In the genomic region with DNA sequence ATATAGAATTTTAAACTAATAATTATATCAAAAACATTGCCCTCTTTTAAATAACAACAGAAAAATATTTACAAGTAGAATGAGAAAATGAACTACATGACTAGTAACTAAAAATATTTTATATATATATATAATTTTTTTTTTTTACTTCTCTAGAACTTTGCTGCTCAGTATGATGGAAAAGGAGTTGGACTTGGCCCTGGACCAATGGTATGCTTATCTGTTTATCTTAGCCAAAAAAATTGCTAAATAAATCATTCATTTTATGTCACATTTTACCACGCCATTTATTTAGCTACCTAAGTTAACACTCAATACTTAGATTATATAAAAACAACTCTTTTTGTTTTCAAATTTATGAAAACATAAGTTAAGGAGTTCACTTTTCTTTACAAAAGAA, we compare ENCODE assay signal across 26 cellular contexts. TPM values are rescaled to one million over a fixed set of nuclear protein-coding genes. Genes with fewer than 3 reads are reported as not detected.
DNase-seq lines count a peak whose midpoint lies in the region; ATAC-seq and TF ChIP-seq lines count a peak whose summit lies in the region.
"Had no signal": no experiment of that assay in that cellular context is flagged by ENCODE, and none has a peak within 500 bp of the region (broad histone marks: within the 10 kb centered on the region; RNA-seq: fewer than 3 reads in every experiment).

No MANE protein-coding gene starts in this region.

- H3K27ac Mint-ChIP-seq in chondrocyte (ENCODE audit: unreplicated experiment): peak overlapping the region; percentile 100
- H3K27ac Mint-ChIP-seq in stimulated activated naive CD8-positive, alpha-beta T cell treated with anti-CD3 and anti-CD28 coated beads, Interleukin-15, amount 100 ng/mL, for 72 hours: no peak overlapping the region
- H3K27ac Mint-ChIP-seq: activated naive CD4-positive, alpha-beta T cell treated with anti-CD3 and anti-CD28 coated beads, Interleukin-2, amount 10 ng/mL, durations not matched to agents 7 days and 5 days; naive thymus-derived CD8-positive, alpha-beta T cell; T-helper 1 cell treated with Interleukin-12 subunit alpha and Interleukin-12 subunit beta and Interleukin-4 antibody, amounts not matched to agents 30 μg/mL and 1 μg/mL, for 36 hours had no signal

- peak overlapping the region; percentile 100 for H3K9ac ChIP-seq in GM23248

- H3K36me3 Mint-ChIP-seq in chondrocyte (ENCODE audit: low read depth): peaks cover 73% of the 10 kb centered on the region
- H3K36me3 Mint-ChIP-seq: activated naive CD4-positive, alpha-beta T cell treated with anti-CD3 and anti-CD28 coated beads, Interleukin-2, amount 10 ng/mL, durations not matched to agents 7 days and 5 days; naive thymus-derived CD8-positive, alpha-beta T cell had no signal

- TF ChIP-seq EP300 in gastroesophageal sphincter (IDR thresholded peaks at IDR 0.05): no peak

- H3K4me2 ChIP-seq in GM23248 (ENCODE audit: unreplicated experiment): peak overlapping the region; percentile 98

- WGBS in GM23248 (ENCODE audit: low coverage in 1 of 2, low lambda C conversion rate in 2 of 2, missing lambda C conversion rate in 2 of 2), 2 experiments: 4 to 16% methylated on average over 1 of the region's 1 CpG
- 19 to 40% methylated on average over 1 of the region's 1 CpG for WGBS in gastroesophageal sphincter (ENCODE audit: low coverage in 1 of 2), 2 donors

- peaks cover 100% of the 10 kb centered on the region for H3K79me2 ChIP-seq in GM23248 (ENCODE audit: insufficient read depth)

- H3K4me1 ChIP-seq in GM23248 (ENCODE audit: insufficient read depth) (peaks cover 49% of the 10 kb centered on the region), gastroesophageal sphincter (peaks cover 0 to 77% (median 20%) of the 10 kb centered on the region in 3 donors), tibial artery (peaks cover 0 to 89% (median 26%) of the 10 kb centered on the region in 4 donors)

- H2AFZ ChIP-seq in GM23248: no peak overlapping the region

- no peak for TF ChIP-seq POLR2A in gastroesophageal sphincter (IDR thresholded peaks at IDR 0.05)

- DNase-seq in GM23248 (peak; percentile 64), chondrocyte (ENCODE audit: low spot score) (no peak), tibial artery (no peak), islet precursor cell (no peak), H4 (ENCODE audit: low spot score) (no peak)
- no peak for DNase-seq in activated effector memory CD4-positive, alpha-beta T cell treated with Interleukin-2 at 50 U/mL for 16 hours
- no peak for DNase-seq in stimulated activated naive CD8-positive, alpha-beta T cell treated with anti-CD3 and anti-CD28 coated beads, Interleukin-15, amount 100 ng/mL, for 72 hours
- DNase-seq: activated CD4-positive, alpha-beta T cell treated with anti-CD3 and anti-CD28 coated beads for 4 hours; activated naive CD4-positive, alpha-beta T cell treated with anti-CD3 and anti-CD28 coated beads, Interleukin-2, amount 10 ng/mL, durations not matched to agents 7 days and 5 days; activated T-cell treated with anti-CD3 and anti-CD28 coated beads, Interleukin-2, amount 50 U/mL, for 4 hours; AML-193; anterior cingulate cortex; DND-41; effector CD4-positive, alpha-beta T cell; erythroblast; heart left ventricle; left lung; naive thymus-derived CD8-positive, alpha-beta T cell; NCI-H1092 treated with DMSO at 0.1 percent for 48 hours; NCI-H2029 treated with DMSO at 0.1 percent for 48 hours; NCI-H446; NK-92 treated with Interleukin-12 subunit alpha and Interleukin-12 subunit beta, amount 100 ng/mL, for 24 hours; stimulated activated CD8-positive, alpha-beta memory T cell treated with anti-CD3 and anti-CD28 coated beads, Interleukin-4, amount 100 ng/mL, for 48 hours had no signal

- in situ Hi-C loops in GM23248 (cut with MboI): no loop called here

- no peaks in the 10 kb centered on the region for H3K27me3 Mint-ChIP-seq in chondrocyte (ENCODE audit: low read depth)
- H3K27me3 Mint-ChIP-seq in stimulated activated naive CD8-positive, alpha-beta T cell treated with anti-CD3 and anti-CD28 coated beads, Interleukin-15, amount 100 ng/mL, for 72 hours: peaks cover 15% of the 10 kb centered on the region
- H3K27me3 Mint-ChIP-seq: activated naive CD4-positive, alpha-beta T cell treated with anti-CD3 and anti-CD28 coated beads, Interleukin-2, amount 10 ng/mL, durations not matched to agents 7 days and 5 days had no signal

- no peaks in the 10 kb centered on the region for H3K9me3 Mint-ChIP-seq in chondrocyte (ENCODE audit: low read depth)
- no peaks in the 10 kb centered on the region for H3K9me3 Mint-ChIP-seq in stimulated activated naive CD8-positive, alpha-beta T cell treated with anti-CD3 and anti-CD28 coated beads, Interleukin-15, amount 100 ng/mL, for 72 hours
- H3K9me3 Mint-ChIP-seq: activated naive CD4-positive, alpha-beta T cell treated with anti-CD3 and anti-CD28 coated beads, Interleukin-2, amount 10 ng/mL, durations not matched to agents 7 days and 5 days; activated T-cell treated with anti-CD3 and anti-CD28 coated beads, Interleukin-2, amount 50 U/mL, for 4 hours; naive thymus-derived CD8-positive, alpha-beta T cell; T-helper 1 cell treated with Interleukin-12 subunit alpha and Interleukin-12 subunit beta and Interleukin-4 antibody, amounts not matched to agents 30 μg/mL and 1 μg/mL, for 36 hours had no signal

- ATAC-seq in gastroesophageal sphincter: no peak
- no peak for ATAC-seq in stimulated activated naive CD8-positive, alpha-beta T cell treated with anti-CD3 and anti-CD28 coated beads, Interleukin-15, amount 100 ng/mL, for 72 hours
- ATAC-seq: activated T-cell treated with anti-CD3 and anti-CD28 coated beads, Interleukin-2, amount 50 U/mL, for 4 hours; heart left ventricle; left lung; naive thymus-derived CD8-positive, alpha-beta T cell; Panc1 had no signal

- H3K9me2 ChIP-seq in GM23248 (ENCODE audit: insufficient read depth): no peaks in the 10 kb centered on the region

- peak overlapping the region; percentile 98 for H3K4me3 Mint-ChIP-seq in chondrocyte (ENCODE audit: unreplicated experiment)
- no peak overlapping the region for H3K4me3 Mint-ChIP-seq in stimulated activated naive CD8-positive, alpha-beta T cell treated with anti-CD3 and anti-CD28 coated beads, Interleukin-15, amount 100 ng/mL, for 72 hours
- H3K4me3 Mint-ChIP-seq: activated naive CD4-positive, alpha-beta T cell treated with anti-CD3 and anti-CD28 coated beads, Interleukin-2, amount 10 ng/mL, durations not matched to agents 7 days and 5 days; activated T-cell treated with anti-CD3 and anti-CD28 coated beads, Interleukin-2, amount 50 U/mL, for 4 hours; naive thymus-derived CD8-positive, alpha-beta T cell; T-helper 1 cell treated with Interleukin-12 subunit alpha and Interleukin-12 subunit beta and Interleukin-4 antibody, amounts not matched to agents 30 μg/mL and 1 μg/mL, for 36 hours had no signal

- H3K9me3 ChIP-seq in GM23248 (ENCODE audit: low read depth): no peaks in the 10 kb centered on the region
- H3K9me3 ChIP-seq in gastroesophageal sphincter: no peaks in the 10 kb centered on the region
- no peaks in the 10 kb centered on the region for H3K9me3 ChIP-seq in tibial artery
- H3K9me3 ChIP-seq: heart left ventricle, left lung had no signal

- H3K27ac ChIP-seq in GM23248 (peak overlapping the region; percentile 100), gastroesophageal sphincter (peak overlapping the region in 3 of 4 donors; percentile 47 to 94 (median 54)), tibial artery (peak overlapping the region; percentile 89 to 93)

- H3K4me3 ChIP-seq in GM23248 (peak overlapping the region; percentile 99), gastroesophageal sphincter (no peak overlapping the region), tibial artery (peak overlapping the region in 1 of 2 donors; percentile 76)

- no peaks in the 10 kb centered on the region for H3K27me3 ChIP-seq in GM23248 (replicated peaks; ENCODE audit: insufficient read depth)
- no peaks in the 10 kb centered on the region for H3K27me3 ChIP-seq in gastroesophageal sphincter
- H3K27me3 ChIP-seq in tibial artery: no peaks in the 10 kb centered on the region

- peaks cover 98% of the 10 kb centered on the region for H3K36me3 ChIP-seq in GM23248 (ENCODE audit: low read depth)
- H3K36me3 ChIP-seq in gastroesophageal sphincter: peaks cover 35 to 79% of the 10 kb centered on the region in 2 donors
- H3K36me3 ChIP-seq in tibial artery: peaks cover 44 to 67% (median 54%) of the 10 kb centered on the region in 3 donors
- H3K36me3 ChIP-seq: left lung had no signal

- TF ChIP-seq CTCF in chondrocyte (IDR thresholded peaks at IDR 0.05): no peak
- TF ChIP-seq CTCF in gastroesophageal sphincter (IDR thresholded peaks at IDR 0.05): no peak
- TF ChIP-seq CTCF in tibial artery (IDR thresholded peaks at IDR 0.05): no peak

- H4K20me1 ChIP-seq in GM23248 (ENCODE audit: insufficient read depth): no peaks in the 10 kb centered on the region

- peaks cover 64% of the 10 kb centered on the region for H3K4me1 Mint-ChIP-seq in chondrocyte (ENCODE audit: low read depth)
- H3K4me1 Mint-ChIP-seq in stimulated activated naive CD8-positive, alpha-beta T cell treated with anti-CD3 and anti-CD28 coated beads, Interleukin-15, amount 100 ng/mL, for 72 hours: no peaks in the 10 kb centered on the region
- H3K4me1 Mint-ChIP-seq: activated naive CD4-positive, alpha-beta T cell treated with anti-CD3 and anti-CD28 coated beads, Interleukin-2, amount 10 ng/mL, durations not matched to agents 7 days and 5 days; naive thymus-derived CD8-positive, alpha-beta T cell had no signal

- H3F3A ChIP-seq in GM23248 (ENCODE audit: insufficient read depth): peaks cover 93% of the 10 kb centered on the region

- intact Hi-C loops in tibial artery (cut with DNase I; ENCODE audit: low total_unique reads): no loop called here

RNA-seq across cellular contexts. Expression of gene COL1A2, which starts 6.7 kb away (rescaled TPM):
- 10,930 and 11,288 TPM in 2 replicates for total RNA-seq in GM23248 (2014; rRNA removed; shearing (Covaris generic))
- polyA plus RNA-seq in GM23248 (2016; fragmentation: Nextera tagmentation; extraction: Ambion mirVana): 9,779 and 9,902 TPM in 2 replicates
- total RNA-seq in chondrocyte (11,901 to 12,433 TPM (median 12,302 TPM) in 3 replicates), gastroesophageal sphincter (100 to 1,000 TPM; 203 to 686 (median 311) TPM)
- total RNA-seq in H4 (2014; rRNA removed; shearing (Covaris generic)): 0.46 and 2.2 TPM in 2 replicates
- total RNA-seq: naive thymus-derived CD8-positive, alpha-beta T cell had no signal
- polyA plus RNA-seq: naive thymus-derived CD8-positive, alpha-beta T cell had no signal

Comparison
In these comparisons a context has a peak if more than half of its experiments do, and no peak if none do; other contexts are left out.
1. RNA of gene COL1A2, which starts 6.7 kb away (total RNA-seq): 11,901 to 12,433 TPM in chondrocyte, 10,930 to 11,288 TPM in GM23248 and 203 to 686 TPM in gastroesophageal sphincter; 0.46 to 2.2 TPM in H4; every median in the first group is over 10 times any median in the second.
2. Peak in every context shown above with its lines, with median percentiles within 50 percentile points of each other: H3K27ac ChIP-seq.